In genomic region chr2:205683179-205683978, GRCh38 we compare ENCODE assay signal across 8 cellular contexts. TPM values are rescaled to one million over a fixed set of nuclear protein-coding genes. Genes with fewer than 3 reads are reported as not detected.
DNase-seq lines count a peak whose midpoint lies in the region; ATAC-seq, FAIRE-seq and TF ChIP-seq lines count a peak whose summit lies in the region.

No MANE protein-coding gene starts in this region.

- H3K36me3 ChIP-seq in gastrocnemius medialis = no peaks in the 10 kb centered on the region

- peaks cover 18 to 24% of the 10 kb centered on the region in 2 donors for H3K4me1 ChIP-seq in gastrocnemius medialis

- in situ Hi-C loops in gastrocnemius medialis (cut with MboI; ENCODE audit: low sequenced_read_pairs in 4 of 4) = loop anchor here in 1 of 4 donors (25.0 kb wide), 1 partner anchor 1371 kb away; no protein-coding TSS in a partner anchor

- TF ChIP-seq CTCF in fibroblast of villous mesenchyme (IDR thresholded peaks at IDR 0.05; ENCODE audit: insufficient read depth, low read depth, low read length) (no peak), gastrocnemius medialis (IDR thresholded peaks at IDR 0.05 in 4 of 5, conservative IDR thresholded peaks at IDR 0.05 in 1 of 5) (no peak)

- FAIRE-seq in GM19239 (lab: Jason Lieb, UNC) = peak; percentile 18

- intact Hi-C loops in gastrocnemius medialis (cut with DNase I; ENCODE audit: low total_unique reads) = loop anchor here (10.0 kb wide), 1 partner anchor 1419 kb away; no protein-coding TSS in a partner anchor

- H3K9me3 ChIP-seq in gastrocnemius medialis = no peaks in the 10 kb centered on the region

- no peak overlapping the region for H3K27ac Mint-ChIP-seq in activated naive CD4-positive, alpha-beta T cell treated with anti-CD3 and anti-CD28 coated beads, Interleukin-2, amount 50 U/mL, for 72 hours

- ATAC-seq in SK-N-SH treated with all-trans-retinoic acid at 6 μM for 48 hours = peak; percentile 6
- no peak for ATAC-seq in gastrocnemius medialis
- no peak for ATAC-seq in GM19463 (IDR thresholded peaks at IDR 0.05; ENCODE audit: unreplicated experiment)
- ATAC-seq in activated naive CD4-positive, alpha-beta T cell treated with anti-CD3 and anti-CD28 coated beads, Interleukin-2, amount 50 U/mL, for 72 hours = no peak

- peak overlapping the region in 3 of 4 donors; percentile 61 to 73 (median 65) for H3K27ac ChIP-seq in gastrocnemius medialis

- H3K36me3 Mint-ChIP-seq in activated naive CD4-positive, alpha-beta T cell treated with anti-CD3 and anti-CD28 coated beads, Interleukin-2, amount 50 U/mL, for 72 hours = peaks cover 0 to 5% of the 10 kb centered on the region in 2 donors

- peaks cover 27 to 67% (median 52%) of the 10 kb centered on the region in 3 donors for H3K27me3 ChIP-seq in gastrocnemius medialis

- H3K4me3 ChIP-seq in fibroblast of villous mesenchyme (ENCODE audit: low read depth, low read length) (peak overlapping the region; percentile 71), gastrocnemius medialis (peak overlapping the region; percentile 52 to 71 (median 62))

- TF ChIP-seq POLR2A in gastrocnemius medialis (IDR thresholded peaks at IDR 0.05) = no peak

- DNase-seq in GM19239 (ENCODE audit: insufficient read length, low spot score) (no peak), fibroblast of villous mesenchyme (ENCODE audit: low read depth) (peak; percentile 92), gastrocnemius medialis (no peak), NCI-H226 (no peak), retina (no peak)
- DNase-seq in activated naive CD4-positive, alpha-beta T cell treated with anti-CD3 and anti-CD28 coated beads, Interleukin-2, amount 50 U/mL, for 72 hours (ENCODE audit: low spot score in 2 of 2) = no peak

- no peaks in the 10 kb centered on the region for H3K9me3 Mint-ChIP-seq in activated naive CD4-positive, alpha-beta T cell treated with anti-CD3 and anti-CD28 coated beads, Interleukin-2, amount 50 U/mL, for 72 hours

TF ChIP-seq in SK-N-SH treated with all-trans-retinoic acid at 6 μM for 48 hours, 23 proteins besides CTCF, POLR2A, EP300 and RAD21:
- TF ChIP-seq CSDC2 (CRISPR knock-in tag; IDR thresholded peaks at IDR 0.05) (no peak), TCF4 (CRISPR knock-in tag; IDR thresholded peaks at IDR 0.05; ENCODE audit: borderline replicate concordance) (no peak), TOX (CRISPR knock-in tag; IDR thresholded peaks at IDR 0.05; ENCODE audit: borderline replicate concordance) (no peak), ZFP30 (CRISPR knock-in tag; IDR thresholded peaks at IDR 0.05) (no peak), ESRRG (CRISPR knock-in tag; IDR thresholded peaks at IDR 0.05) (no peak), PATZ1 (CRISPR knock-in tag; IDR thresholded peaks at IDR 0.05; ENCODE audit: borderline replicate concordance) (no peak)

RNA-seq across cellular contexts. Expression of gene NRP2, which starts 1.1 kb away (rescaled TPM):
- 117 and 120 TPM in 2 replicates for total RNA-seq in fibroblast of villous mesenchyme
- total RNA-seq in gastrocnemius medialis = 1 to 10 TPM; 1.6 to 4.1 (median 2.2) TPM
- total RNA-seq in activated naive CD4-positive, alpha-beta T cell treated with anti-CD3 and anti-CD28 coated beads, Interleukin-2, amount 50 U/mL, for 72 hours = 1 to 10 TPM in 1 of 2 donors, under 1 TPM in 1; 0.59 to 3.0 TPM

Comparison
In these comparisons a context has a peak if more than half of its experiments do, and no peak if none do; other contexts are left out.
1. RNA of gene NRP2, which starts 1.1 kb away (total RNA-seq): 117 to 120 TPM in fibroblast of villous mesenchyme; 0.59 to 3.0 TPM in activated naive CD4-positive, alpha-beta T cell treated with anti-CD3 and anti-CD28 coated beads, Interleukin-2, amount 50 U/mL, for 72 hours and 1.6 to 4.1 TPM in gastrocnemius medialis; every median in the first group is over 10 times any median in the second.